ENCODE assay signal across 9 cellular contexts in genomic region chr3:31462050-31462569, GRCh38.
DNase-seq lines count a peak whose midpoint lies in the region; ATAC-seq, FAIRE-seq and TF ChIP-seq lines count a peak whose summit lies in the region.
"Had no signal": no experiment of that assay in that cellular context is flagged by ENCODE, and none has a peak within 500 bp of the region (broad histone marks: within the 10 kb centered on the region; RNA-seq: fewer than 3 reads in every experiment).

No MANE protein-coding gene starts in this region.

- H3K14ac ChIP-seq in H9 (ENCODE audit: insufficient read depth, low read length): no peak overlapping the region

- no peak overlapping the region for H3K4me2 ChIP-seq in H9 (ENCODE audit: insufficient read depth, insufficient read length, low read length)
- H3K4me2 ChIP-seq: KMS-11 had no signal

- H3K27me3 ChIP-seq in H9 (ENCODE audit: insufficient read depth, low read length) (no peaks in the 10 kb centered on the region), pancreas (no peaks in the 10 kb centered on the region)

- no peak overlapping the region for H4K91ac ChIP-seq in H9 (ENCODE audit: insufficient read length, low read depth, low read length)

- no peak overlapping the region for H2BK120ac ChIP-seq in H9 (ENCODE audit: low read depth, low read length, poor library complexity, severe bottlenecking)

- H4K5ac ChIP-seq in H9 (ENCODE audit: insufficient read length, low read depth, low read length): no peak overlapping the region

- H4K20me1 ChIP-seq in H9 (ENCODE audit: control insufficient read depth, insufficient read depth, insufficient read length): no peaks in the 10 kb centered on the region

- H4K8ac ChIP-seq in H9 (replicated peaks; ENCODE audit: insufficient read length, low read depth, low read length): no peak overlapping the region

- H3K23ac ChIP-seq in H9 (ENCODE audit: insufficient read length, low read depth, low read length): no peak overlapping the region

- H3K27ac ChIP-seq in H9 (ENCODE audit: insufficient read length, low read depth, low read length): no peak overlapping the region
- H3K27ac ChIP-seq in pancreas: no peak overlapping the region
- no peak overlapping the region for H3K27ac ChIP-seq in kidney (ENCODE audit: low read depth in 2 of 2, low read length in 2 of 2)
- H3K27ac ChIP-seq: KMS-11 had no signal

- H3K36me3 Mint-ChIP-seq in H9 (ENCODE audit: insufficient read depth in 1 of 3, low read depth in 3 of 3): no peaks in the 10 kb centered on the region
- H3K36me3 Mint-ChIP-seq in activated T-helper 17 cell treated with anti-CD3 and anti-CD28 coated beads, Interleukin-2, amount 50 U/mL, for 72 hours (ENCODE audit: low read depth): no peaks in the 10 kb centered on the region

- no peaks in the 10 kb centered on the region for H3K27me3 Mint-ChIP-seq in H9 (ENCODE audit: low read depth)
- no peaks in the 10 kb centered on the region for H3K27me3 Mint-ChIP-seq in activated T-helper 17 cell treated with anti-CD3 and anti-CD28 coated beads, Interleukin-2, amount 50 U/mL, for 72 hours

- H2BK15ac ChIP-seq in H9 (ENCODE audit: low read depth, low read length): no peak overlapping the region

- H3K56ac ChIP-seq in H9 (ENCODE audit: insufficient read length, low read depth, low read length): no peak overlapping the region

- H2AFZ ChIP-seq in H9 (ENCODE audit: low read length): no peak overlapping the region

- no peak overlapping the region for H3K4ac ChIP-seq in H9 (ENCODE audit: low read depth, low read length)

- intact Hi-C loops in pancreas (cut with DNase I) (no loop called here), kidney (cut with DNase I) (no loop called here)

- H3K4me1 ChIP-seq in H9 (ENCODE audit: insufficient read depth, low read length) (no peaks in the 10 kb centered on the region; the same call in 1 of the 2 replicates), pancreas (no peaks in the 10 kb centered on the region), kidney (ENCODE audit: control insufficient read depth in 1 of 2, insufficient read depth in 1 of 2, low read depth in 1 of 2, low read length in 2 of 2) (no peaks in the 10 kb centered on the region)

- no peak overlapping the region for H2AK5ac ChIP-seq in H9 (ENCODE audit: insufficient read length, low read length)

- H3K27ac Mint-ChIP-seq in H9: no peak overlapping the region; a peak in 1 of 7 replicates
- H3K27ac Mint-ChIP-seq in activated T-helper 17 cell treated with anti-CD3 and anti-CD28 coated beads, Interleukin-2, amount 50 U/mL, for 72 hours: peak overlapping the region; percentile 14

- H3K79me1 ChIP-seq in H9 (ENCODE audit: insufficient read depth, low read depth, low read length, poor library complexity, severe bottlenecking): no peaks in the 10 kb centered on the region

- H3K79me2 ChIP-seq in H9 (ENCODE audit: insufficient read depth, low read length): no peaks in the 10 kb centered on the region

- H2BK12ac ChIP-seq in H9 (ENCODE audit: insufficient read length, low read depth, low read length): no peak overlapping the region

- H3K9ac ChIP-seq in H9 (ENCODE audit: extremely low read depth, insufficient read length, low read length): no peak overlapping the region
- no peak overlapping the region for H3K9ac ChIP-seq in kidney (ENCODE audit: low read length in 2 of 2)
- H3K9ac ChIP-seq: KMS-11 had no signal

- peak; percentile 82 for ATAC-seq in activated T-helper 17 cell treated with anti-CD3 and anti-CD28 coated beads, Interleukin-2, amount 50 U/mL, for 72 hours (replicated peaks)
- ATAC-seq in pancreas: peak in 3 of 4 donors; percentile 42 to 70 (median 64)

- peaks cover 27 to 30% of the 10 kb centered on the region in 2 experiments for H3K4me1 Mint-ChIP-seq in H9
- H3K4me1 Mint-ChIP-seq in activated T-helper 17 cell treated with anti-CD3 and anti-CD28 coated beads, Interleukin-2, amount 50 U/mL, for 72 hours: peaks cover 12% of the 10 kb centered on the region

- no peak overlapping the region for H3K4me3 Mint-ChIP-seq in H9
- peak overlapping the region; percentile 52 for H3K4me3 Mint-ChIP-seq in activated T-helper 17 cell treated with anti-CD3 and anti-CD28 coated beads, Interleukin-2, amount 50 U/mL, for 72 hours

- FAIRE-seq in GM18507 (lab: Jason Lieb, UNC): peak; percentile 82
- no peak for FAIRE-seq in pancreas (lab: Jason Lieb, UNC)
- no peak for FAIRE-seq in kidney (lab: Jason Lieb, UNC)

- no peak overlapping the region for H3K18ac ChIP-seq in H9 (ENCODE audit: insufficient read length, low read depth, low read length)

- H3K9me3 Mint-ChIP-seq in H9: no peaks in the 10 kb centered on the region
- H3K9me3 Mint-ChIP-seq in activated T-helper 17 cell treated with anti-CD3 and anti-CD28 coated beads, Interleukin-2, amount 50 U/mL, for 72 hours: no peaks in the 10 kb centered on the region

- H3K4me3 ChIP-seq in pancreas (no peak overlapping the region), kidney (ENCODE audit: low read length in 2 of 2) (no peak overlapping the region)

- TF ChIP-seq CTCF in H9 (conservative IDR thresholded peaks at IDR 0.05) (peak; percentile 29; the same call in 2 of the 3 replicates), pancreas (IDR thresholded peaks at IDR 0.05) (no peak), kidney (IDR thresholded peaks at IDR 0.05; ENCODE audit: borderline replicate concordance, extremely low read depth, insufficient read depth) (no peak)

- H2BK20ac ChIP-seq in H9 (ENCODE audit: low read depth, low read length, poor library complexity, severe bottlenecking): no peak overlapping the region

- H3K23me2 ChIP-seq in H9 (ENCODE audit: insufficient read length, low read depth, low read length, poor library complexity, severe bottlenecking): no peaks in the 10 kb centered on the region

- DNase-seq in GM18507 (ENCODE audit: extremely low spot score, insufficient read length, low read depth) (peak; percentile 3), H9 (no peak), NAMALWA (ENCODE audit: low spot score) (peak; percentile 75), pancreas (no peak), NCI-H2227 treated with DMSO at 0.1 percent for 48 hours (lab: John Stamatoyannopoulos, UW) (no peak), H4 (ENCODE audit: low spot score) (no peak), kidney (no peak)

- no CpG with 5 or more reads among the region's 4 CpGs for WGBS in H9 (ENCODE audit: extremely low coverage, insufficient read length, low lambda C conversion rate)
- WGBS in pancreas, 2 donors: 44 to 46% methylated on average over 4 of the region's 4 CpGs

- no peak overlapping the region for H3T11ph ChIP-seq in H9 (ENCODE audit: low read length)

- H3K36me3 ChIP-seq in pancreas (no peaks in the 10 kb centered on the region), kidney (ENCODE audit: control insufficient read depth in 1 of 2, insufficient read depth in 2 of 2, low read length in 2 of 2) (no peaks in the 10 kb centered on the region)

- H3K9me3 ChIP-seq in H9 (ENCODE audit: control insufficient read depth, low read depth, low read length) (no peaks in the 10 kb centered on the region), pancreas (no peaks in the 10 kb centered on the region), kidney (ENCODE audit: control insufficient read depth in 1 of 2, low read length in 2 of 2) (no peaks in the 10 kb centered on the region)

- no peak overlapping the region for H2BK5ac ChIP-seq in H9 (ENCODE audit: insufficient read length, low read length)

Comparison
In these comparisons a context has a peak if more than half of its experiments do, and no peak if none do; other contexts are left out.
1. DNase-seq: peak in GM18507 (single experiment) and NAMALWA (single experiment); none in H9 (single experiment), pancreas (0 of 6), NCI-H2227 treated with DMSO at 0.1 percent for 48 hours (single experiment), H4 (single experiment) and kidney (single experiment).